1 cellular context compared by ENCODE assay signal in the genomic region with DNA sequence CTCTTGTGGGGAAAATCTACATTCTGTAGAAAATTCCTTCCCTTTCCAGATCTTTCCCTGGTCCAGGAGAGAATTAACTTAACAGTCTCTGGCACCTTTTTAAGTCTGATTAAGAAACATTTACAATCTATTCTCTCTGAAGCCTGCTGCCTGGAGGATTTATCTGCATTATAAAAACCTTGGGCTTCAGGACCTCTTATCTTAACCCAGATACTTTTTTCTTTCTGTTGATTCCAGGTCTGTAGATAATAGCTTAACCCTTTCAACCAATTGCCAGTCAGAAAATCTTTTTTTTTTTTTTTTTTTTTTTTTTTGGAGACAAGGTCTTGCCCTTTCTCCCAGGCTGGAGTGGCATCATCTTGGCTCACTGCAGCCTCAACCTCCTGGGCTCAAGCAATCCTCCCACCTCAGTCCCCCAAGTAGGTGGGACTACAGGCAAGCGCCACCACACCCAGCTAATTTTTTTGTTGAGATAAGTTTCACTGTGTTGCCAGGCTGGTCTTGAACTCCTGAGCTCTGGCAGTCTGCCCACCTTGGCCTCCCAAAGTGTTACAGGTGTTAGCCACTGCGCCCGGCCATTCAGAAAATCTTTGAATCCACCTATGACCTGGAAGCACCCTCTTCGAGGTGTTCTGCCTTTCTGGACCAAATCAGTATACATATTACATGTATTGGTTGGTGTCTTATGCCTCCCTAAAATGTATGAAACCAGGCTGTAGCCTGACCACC.
TF ChIP-seq lines count a peak whose summit lies in the region.

No MANE protein-coding gene starts in this region.

TF ChIP-seq in GM23338, 12 proteins besides CTCF, POLR2A, EP300 and RAD21 (continued from another document):
- TF ChIP-seq JUNB (IDR thresholded peaks at IDR 0.05; ENCODE audit: unreplicated experiment) (no peak), STAT1 (IDR thresholded peaks at IDR 0.05; ENCODE audit: unreplicated experiment) (no peak), EZH2 (IDR thresholded peaks at IDR 0.05; ENCODE audit: low read depth, unreplicated experiment) (no peak)
- TF ChIP-seq, protein P1, sequence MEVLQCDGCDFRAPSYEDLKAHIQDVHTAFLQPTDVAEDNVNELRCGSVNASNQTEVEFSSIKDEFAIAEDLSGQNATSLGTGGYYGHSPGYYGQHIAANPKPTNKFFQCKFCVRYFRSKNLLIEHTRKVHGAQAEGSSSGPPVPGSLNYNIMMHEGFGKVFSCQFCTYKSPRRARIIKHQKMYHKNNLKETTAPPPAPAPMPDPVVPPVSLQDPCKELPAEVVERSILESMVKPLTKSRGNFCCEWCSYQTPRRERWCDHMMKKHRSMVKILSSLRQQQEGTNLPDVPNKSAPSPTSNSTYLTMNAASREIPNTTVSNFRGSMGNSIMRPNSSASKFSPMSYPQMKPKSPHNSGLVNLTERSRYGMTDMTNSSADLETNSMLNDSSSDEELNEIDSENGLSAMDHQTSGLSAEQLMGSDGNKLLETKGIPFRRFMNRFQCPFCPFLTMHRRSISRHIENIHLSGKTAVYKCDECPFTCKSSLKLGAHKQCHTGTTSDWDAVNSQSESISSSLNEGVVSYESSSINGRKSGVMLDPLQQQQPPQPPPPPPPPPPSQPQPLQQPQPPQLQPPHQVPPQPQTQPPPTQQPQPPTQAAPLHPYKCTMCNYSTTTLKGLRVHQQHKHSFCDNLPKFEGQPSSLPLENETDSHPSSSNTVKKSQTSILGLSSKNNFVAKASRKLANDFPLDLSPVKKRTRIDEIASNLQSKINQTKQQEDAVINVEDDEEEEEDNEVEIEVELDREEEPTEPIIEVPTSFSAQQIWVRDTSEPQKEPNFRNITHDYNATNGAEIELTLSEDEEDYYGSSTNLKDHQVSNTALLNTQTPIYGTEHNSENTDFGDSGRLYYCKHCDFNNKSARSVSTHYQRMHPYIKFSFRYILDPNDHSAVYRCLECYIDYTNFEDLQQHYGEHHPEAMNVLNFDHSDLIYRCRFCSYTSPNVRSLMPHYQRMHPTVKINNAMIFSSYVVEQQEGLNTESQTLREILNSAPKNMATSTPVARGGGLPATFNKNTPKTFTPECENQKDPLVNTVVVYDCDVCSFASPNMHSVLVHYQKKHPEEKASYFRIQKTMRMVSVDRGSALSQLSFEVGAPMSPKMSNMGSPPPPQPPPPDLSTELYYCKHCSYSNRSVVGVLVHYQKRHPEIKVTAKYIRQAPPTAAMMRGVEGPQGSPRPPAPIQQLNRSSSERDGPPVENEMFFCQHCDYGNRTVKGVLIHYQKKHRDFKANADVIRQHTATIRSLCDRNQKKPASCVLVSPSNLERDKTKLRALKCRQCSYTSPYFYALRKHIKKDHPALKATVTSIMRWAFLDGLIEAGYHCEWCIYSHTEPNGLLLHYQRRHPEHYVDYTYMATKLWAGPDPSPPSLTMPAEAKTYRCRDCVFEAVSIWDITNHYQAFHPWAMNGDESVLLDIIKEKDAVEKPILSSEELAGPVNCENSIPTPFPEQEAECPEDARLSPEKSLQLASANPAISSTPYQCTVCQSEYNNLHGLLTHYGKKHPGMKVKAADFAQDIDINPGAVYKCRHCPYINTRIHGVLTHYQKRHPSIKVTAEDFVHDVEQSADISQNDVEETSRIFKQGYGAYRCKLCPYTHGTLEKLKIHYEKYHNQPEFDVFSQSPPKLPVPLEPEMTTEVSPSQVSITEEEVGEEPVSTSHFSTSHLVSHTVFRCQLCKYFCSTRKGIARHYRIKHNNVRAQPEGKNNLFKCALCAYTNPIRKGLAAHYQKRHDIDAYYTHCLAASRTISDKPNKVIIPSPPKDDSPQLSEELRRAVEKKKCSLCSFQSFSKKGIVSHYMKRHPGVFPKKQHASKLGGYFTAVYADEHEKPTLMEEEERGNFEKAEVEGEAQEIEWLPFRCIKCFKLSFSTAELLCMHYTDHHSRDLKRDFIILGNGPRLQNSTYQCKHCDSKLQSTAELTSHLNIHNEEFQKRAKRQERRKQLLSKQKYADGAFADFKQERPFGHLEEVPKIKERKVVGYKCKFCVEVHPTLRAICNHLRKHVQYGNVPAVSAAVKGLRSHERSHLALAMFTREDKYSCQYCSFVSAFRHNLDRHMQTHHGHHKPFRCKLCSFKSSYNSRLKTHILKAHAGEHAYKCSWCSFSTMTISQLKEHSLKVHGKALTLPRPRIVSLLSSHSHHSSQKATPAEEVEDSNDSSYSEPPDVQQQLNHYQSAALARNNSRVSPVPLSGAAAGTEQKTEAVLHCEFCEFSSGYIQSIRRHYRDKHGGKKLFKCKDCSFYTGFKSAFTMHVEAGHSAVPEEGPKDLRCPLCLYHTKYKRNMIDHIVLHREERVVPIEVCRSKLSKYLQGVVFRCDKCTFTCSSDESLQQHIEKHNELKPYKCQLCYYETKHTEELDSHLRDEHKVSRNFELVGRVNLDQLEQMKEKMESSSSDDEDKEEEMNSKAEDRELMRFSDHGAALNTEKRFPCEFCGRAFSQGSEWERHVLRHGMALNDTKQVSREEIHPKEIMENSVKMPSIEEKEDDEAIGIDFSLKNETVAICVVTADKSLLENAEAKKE (CRISPR knock-in tag; IDR thresholded peaks at IDR 0.05), result no peak
TF ChIP-seq in GM23338: peak in this region for 0.
